28 cellular contexts compared by ENCODE assay signal in the genomic region with DNA sequence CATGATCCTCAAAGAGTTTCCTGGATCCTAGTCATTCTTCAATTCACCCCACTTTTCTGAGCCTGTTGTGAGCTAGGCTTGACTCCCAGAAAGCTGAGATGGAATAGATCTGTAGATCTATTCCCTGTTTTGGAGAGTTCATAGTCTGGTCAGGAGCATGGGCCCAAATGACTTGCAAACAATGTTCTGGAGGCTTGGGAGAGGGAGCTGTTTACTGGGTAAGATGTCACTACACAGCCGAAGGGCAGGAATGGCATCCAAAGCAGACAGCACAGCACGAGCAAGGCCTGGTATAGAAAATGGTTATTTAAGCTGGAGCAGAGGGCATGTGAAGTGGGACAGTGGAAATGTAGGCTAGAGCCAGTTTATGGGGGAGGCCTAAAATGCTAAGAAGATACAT.
"Had no signal": no experiment of that assay in that cellular context is flagged by ENCODE, and none has a peak within 500 bp of the region (broad histone marks: within the 10 kb centered on the region; RNA-seq: fewer than 3 reads in every experiment).

No MANE protein-coding gene starts in this region.

- H3K27ac Mint-ChIP-seq: immature natural killer cell; memory B cell; nephron; neural progenitor cell; progenitor cell of endocrine pancreas; stimulated activated naive B cell treated with anti-CD40 and anti-IgM and Interleukin-4, amounts not matched to agents 10 μg/mL and 1 μg/mL and 100 μg/mL, for 72 hours had no signal

- H3K4me3 Mint-ChIP-seq: immature natural killer cell; memory B cell; naive thymus-derived CD8-positive, alpha-beta T cell; nephron; neural progenitor cell; stimulated activated naive B cell treated with anti-CD40 and anti-IgM and Interleukin-4, amounts not matched to agents 10 μg/mL and 1 μg/mL and 100 μg/mL, for 72 hours had no signal

- H3K27me3 ChIP-seq: neutrophil, ovary, stomach, testis, thyroid gland, transverse colon, upper lobe of left lung had no signal

- H3K36me3 Mint-ChIP-seq: immature natural killer cell; naive thymus-derived CD8-positive, alpha-beta T cell; stimulated activated naive B cell treated with anti-CD40 and anti-IgM and Interleukin-4, amounts not matched to agents 10 μg/mL and 1 μg/mL and 100 μg/mL, for 72 hours had no signal

- FAIRE-seq: islet of Langerhans had no signal

- H3K27ac ChIP-seq: left ventricle myocardium inferior, neural progenitor cell, neutrophil, ovary, skin epidermis, stomach, testis, thyroid gland, transverse colon, upper lobe of left lung had no signal

- H3K27me3 Mint-ChIP-seq: progenitor cell of endocrine pancreas had no signal

- ATAC-seq: mucosa of descending colon; naive thymus-derived CD8-positive, alpha-beta T cell; right cardiac atrium; sciatic nerve; stimulated activated naive B cell treated with anti-CD40 and anti-IgM and Interleukin-4, amounts not matched to agents 10 μg/mL and 1 μg/mL and 100 μg/mL, for 72 hours; stimulated activated naive CD8-positive, alpha-beta T cell treated with anti-CD3 and anti-CD28 coated beads, Interleukin-15, Interleukin-2, amounts not matched to agents 100 U/mL and 50 U/mL, for 24 hours had no signal

- H3K4me1 Mint-ChIP-seq: immature natural killer cell; memory B cell; naive thymus-derived CD8-positive, alpha-beta T cell; nephron; stimulated activated naive B cell treated with anti-CD40 and anti-IgM and Interleukin-4, amounts not matched to agents 10 μg/mL and 1 μg/mL and 100 μg/mL, for 72 hours had no signal

- H3K9me3 ChIP-seq: left ventricle myocardium inferior, mucosa of descending colon, neutrophil, ovary, stomach, testis, thyroid gland, transverse colon, upper lobe of left lung had no signal

- DNase-seq: hypothalamus; immature natural killer cell; left ventricle myocardium inferior; midbrain; mucosa of descending colon; naive thymus-derived CD8-positive, alpha-beta T cell; occipital lobe; ovary; right cardiac atrium; stimulated activated CD4-positive, alpha-beta T cell treated with anti-CD3 and anti-CD28 coated beads, Interleukin-12 subunit alpha, Interleukin-12 subunit beta, amount 100 ng/mL, for 4 hours; stimulated activated CD4-positive, alpha-beta T cell treated with anti-CD3 and anti-CD28 coated beads, Interleukin-15, amount 100 ng/mL, for 24 hours; stimulated activated CD4-positive, alpha-beta T cell treated with anti-CD3 and anti-CD28 coated beads, Interleukin-2, amount 100 ng/mL, for 24 hours; stimulated activated CD4-positive, alpha-beta T cell treated with anti-CD3 and anti-CD28 coated beads, Interleukin-4, amount 100 ng/mL, for 1 hour; stimulated activated naive B cell treated with anti-CD40 and anti-IgM and Interleukin-4, amounts not matched to agents 10 μg/mL and 1 μg/mL and 100 μg/mL, for 72 hours; stimulated activated naive CD8-positive, alpha-beta T cell treated with anti-CD3 and anti-CD28 coated beads, Interleukin-15, Interleukin-2, amounts not matched to agents 100 U/mL and 50 U/mL, for 24 hours; stomach; testis; thyroid gland; transverse colon; upper lobe of left lung had no signal

- H3K9me3 Mint-ChIP-seq: immature natural killer cell had no signal
